In genomic region chr19:8884416-8884815, GRCh38 we compare ENCODE assay signal across 26 cellular contexts. TPM values are rescaled to one million over a fixed set of nuclear protein-coding genes. Genes with fewer than 3 reads are reported as not detected.
DNase-seq lines count a peak whose midpoint lies in the region; ATAC-seq, FAIRE-seq and TF ChIP-seq lines count a peak whose summit lies in the region.
"Had no signal": no experiment of that assay in that cellular context is flagged by ENCODE, and none has a peak within 500 bp of the region (broad histone marks: within the 10 kb centered on the region; RNA-seq: fewer than 3 reads in every experiment).

No MANE protein-coding gene starts in this region.

- FAIRE-seq in GM12878 (lab: Jason Lieb, UNC), result no peak
- FAIRE-seq: A204.1, G401.6, GM12892, GM19239 had no signal

- no peak for TF ChIP-seq RAD21 in GM12878 (IDR thresholded peaks at IDR 0.05; ENCODE audit: insufficient read depth, low read depth, low read length)

- H3K9me3 ChIP-seq in HEK293 (ENCODE audit: control insufficient read depth, insufficient read depth, low read depth, low read length), result no peaks in the 10 kb centered on the region
- H3K9me3 ChIP-seq in GM12878 (replicated peaks; ENCODE audit: control insufficient read depth, insufficient read depth, low read length), result no peaks in the 10 kb centered on the region; the same call in 2 of the 3 replicates
- H3K9me3 ChIP-seq: BE2C had no signal

- H3K27ac ChIP-seq in HEK293 (ENCODE audit: extremely low read depth, low read depth, low read length) (no peak overlapping the region), GM12878 (ENCODE audit: control insufficient read depth, insufficient read depth) (no peak overlapping the region)
- H3K27ac ChIP-seq: BLaER1 had no signal

- TF ChIP-seq POLR2A in GM12878 (IDR thresholded peaks at IDR 0.05; ENCODE audit: low read depth, low read length), result no peak

- TF ChIP-seq CTCF in HEK293 (tag by site-specific recombination; IDR thresholded peaks at IDR 0.05) (no peak), GM12878 (IDR thresholded peaks at IDR 0.05 in 2 of 3, conservative IDR thresholded peaks at IDR 0.05 in 1 of 3; ENCODE audit: control insufficient read depth in 2 of 3, extremely low read depth in 1 of 3, insufficient read depth in 1 of 3, low read depth in 3 of 3, low read length in 3 of 3) (no peak)

- CTCF ChIA-PET in HEK293 (lab: Yijun Ruan, JAX), result interaction anchor here (0.6 kb wide), 1 partner anchor 228 kb away, joined by 3 read pairs; no protein-coding TSS in a partner anchor
- CTCF ChIA-PET in GM12878 (lab: Yijun Ruan, JAX), result no interaction called here

- H3K36me3 ChIP-seq in H7 (replicated peaks; ENCODE audit: control insufficient read depth, insufficient read depth, low read length), result no peaks in the 10 kb centered on the region
- H3K36me3 ChIP-seq in HEK293 (ENCODE audit: control insufficient read depth in 2 of 2, insufficient read depth in 1 of 2, low read length in 2 of 2), result no peaks in the 10 kb centered on the region
- no peaks in the 10 kb centered on the region for H3K36me3 ChIP-seq in GM12878 (ENCODE audit: control insufficient read depth in 2 of 2, insufficient read depth in 2 of 2, low read length in 1 of 2)
- H3K36me3 ChIP-seq: BE2C, BLaER1 had no signal

- H3K4me1 ChIP-seq in HEK293 (ENCODE audit: control insufficient read depth, insufficient read depth, low read length), result no peaks in the 10 kb centered on the region
- H3K4me1 ChIP-seq in GM12878 (ENCODE audit: control insufficient read depth, insufficient read depth, low read length), result no peaks in the 10 kb centered on the region
- H3K4me1 ChIP-seq: BE2C, BLaER1 had no signal

- no peaks in the 10 kb centered on the region for H4K20me1 ChIP-seq in GM12878 (ENCODE audit: control insufficient read depth, insufficient read depth)
- H4K20me1 ChIP-seq: BLaER1 had no signal

- intact Hi-C loops in GM12878 (cut with micrococcal nuclease; ENCODE audit: unreplicated experiment), result no loop called here

- no TSS peak for BruUV-seq in GM12878 (replicated peaks; lab: Mats Ljungman, UMichigan)

- H3K27me3 ChIP-seq in H7 (ENCODE audit: control insufficient read depth, insufficient read depth, low read length) (no peaks in the 10 kb centered on the region), GM12878 (replicated peaks in 1 of 2; ENCODE audit: control insufficient read depth in 2 of 2, insufficient read depth in 2 of 2, low read length in 1 of 2) (no peaks in the 10 kb centered on the region)
- H3K27me3 ChIP-seq: BE2C, BLaER1 had no signal

- TF ChIP-seq EP300 in GM12878 (IDR thresholded peaks at IDR 0.05; ENCODE audit: borderline replicate concordance in 1 of 2, control insufficient read depth in 1 of 2, low read depth in 2 of 2, low read length in 2 of 2), result no peak

- in situ Hi-C loops in GM12878 (cut with MboI), result no loop called here

- ATAC-seq in GM12878, result no peak
- no peak for ATAC-seq in GM18498 (IDR thresholded peaks at IDR 0.05; ENCODE audit: unreplicated experiment)
- ATAC-seq in HG02623 (IDR thresholded peaks at IDR 0.05; ENCODE audit: unreplicated experiment), result no peak

- no peaks in the 10 kb centered on the region for H3K79me2 ChIP-seq in GM12878 (ENCODE audit: control insufficient read depth, insufficient read depth, low read length)

- POLR2A ChIA-PET in HEK293 (lab: Yijun Ruan, JAX) (no interaction called here), GM12878 (lab: Charles Lee) (no interaction called here)

- H3K4me2 ChIP-seq in GM12878 (ENCODE audit: control insufficient read depth, insufficient read depth), result no peak overlapping the region
- H3K4me2 ChIP-seq: BLaER1 had no signal

- H3K9ac ChIP-seq in GM12878 (ENCODE audit: control insufficient read depth, insufficient read depth, low read length), result no peak overlapping the region
- H3K9ac ChIP-seq: BLaER1 had no signal

- DNase-seq in H7, result peak; percentile 0
- DNase-seq in GM12878 (ENCODE audit: low read depth, low spot score), result no peak
- DNase-seq in Kasumi-1 (lab: John Stamatoyannopoulos, UW), result no peak
- DNase-seq: 8988T; ACHN; BE2C; C1 segment of cervical spinal cord; CD4-positive, alpha-beta memory T cell; CD4-positive, CD25-positive, alpha-beta regulatory T cell; CD8-positive, alpha-beta memory T cell; COR-L47; DMS 273 treated with DMSO at 0.1 percent for 48 hours; DMS153; DMS79 treated with DMSO at 0.1 percent for 48 hours; GF-D8 had no signal

- SMC1A ChIA-PET in GM12878 (lab: Charles Lee; ENCODE audit: uncharacterized antibody, unreplicated experiment), result no interaction called here

- no peak overlapping the region for H3K4me3 ChIP-seq in H7 (ENCODE audit: insufficient read depth, low read depth, low read length)
- no peak overlapping the region for H3K4me3 ChIP-seq in HEK293 (ENCODE audit: low read depth, low read length)
- H3K4me3 ChIP-seq in GM12878, result no peak overlapping the region
- H3K4me3 ChIP-seq: BLaER1 had no signal

- RAD21 ChIA-PET in GM12878 (lab: Charles Lee; ENCODE audit: unreplicated experiment), result no interaction called here

- no peak overlapping the region for H2AFZ ChIP-seq in GM12878 (ENCODE audit: control insufficient read depth, low read depth, low read length)

TF ChIP-seq in HEK293, 187 proteins besides CTCF, POLR2A, EP300 and RAD21 (continues in another document):
- TF ChIP-seq ZNF785 (tag by site-specific recombination; IDR thresholded peaks at IDR 0.05) (0 out of 2 replicates have a peak, but pooled peaks have one; percentile 7), ZNF513 (tag by site-specific recombination; IDR thresholded peaks at IDR 0.05) (peak; percentile 66; the same call in 1 of the 2 replicates)

TF ChIP-seq in GM12878, 131 proteins besides CTCF, POLR2A, EP300 and RAD21:
- 0 out of 2 replicates have a peak, but pooled peaks have one; percentile 34 for TF ChIP-seq IRF5 (IDR thresholded peaks at IDR 0.05; ENCODE audit: borderline replicate concordance)
- no peak for TF ChIP-seq IKZF2 (IDR thresholded peaks at IDR 0.05)

RNA-seq across cellular contexts. Expression of gene MBD3L1, which starts 52.2 kb away (rescaled TPM):
- not detected in 2 replicates for total RNA-seq in H7 (2014; rRNA removed; shearing (Covaris generic))
- not detected in 2 replicates for total RNA-seq in GM12878 (2013; cell fraction: nucleolus; rRNA removed)
- total RNA-seq in GM12878 (2014; rRNA removed), result not detected in 2 replicates
- total RNA-seq in GM12878 (2014; rRNA removed; fragmentation: Illumina TruSeq; extraction: Trizol), result not detected in 2 replicates
- total RNA-seq in GM12878 (2021), result not detected in 2 replicates
- polyA plus RNA-seq in GM12878 (2011; ENCODE audit: low read depth), result not detected
- polyA plus RNA-seq in GM12878 (2011; rRNA removed), result not detected in 2 replicates
- not detected in 2 replicates for polyA plus RNA-seq in GM12878 (2011; cell fraction: cytosol; rRNA removed)
- not detected in 2 replicates for polyA plus RNA-seq in GM12878 (2011; cell fraction: nucleus; rRNA removed)
- polyA plus RNA-seq in GM12878 (2012), result not detected in 2 replicates
- not detected in 2 replicates for polyA plus RNA-seq in GM12878 (2014; fragmentation: Illumina TruSeq; extraction: Trizol)
- polyA plus RNA-seq in GM12878 (2014; fragmentation: Nextera tagmentation; extraction: Ambion mirVana), result not detected
- not detected in 2 replicates for polyA plus RNA-seq in GM12878 (2014; rRNA removed)
- not detected for polyA plus RNA-seq in GM12878 (2016; fragmentation: Nextera tagmentation; extraction: Ambion mirVana)
- polyA minus RNA-seq in GM12878 (2011; rRNA and poly(A)+ RNA removed), result not detected in 2 replicates
- not detected in 2 replicates for polyA minus RNA-seq in GM12878 (2011; cell fraction: cytosol; rRNA and poly(A)+ RNA removed)
- polyA minus RNA-seq in GM12878 (2011; cell fraction: nucleus; rRNA and poly(A)+ RNA removed), result not detected in 2 replicates
- total RNA-seq: A673; CD4-positive, alpha-beta memory T cell; CD4-positive, CD25-positive, alpha-beta regulatory T cell; CD8-positive, alpha-beta memory T cell had no signal
- polyA plus RNA-seq: AG04450; CD14-positive monocyte; CD4-positive, alpha-beta memory T cell; CD4-positive, CD25-positive, alpha-beta regulatory T cell; CD8-positive, alpha-beta memory T cell had no signal

RNA-seq across cellular contexts. Expression of gene ZNF558, which starts 52.3 kb away (rescaled TPM):
- total RNA-seq in H7 (2014; rRNA removed; shearing (Covaris generic)), result 12.8 and 16.9 TPM in 2 replicates
- 0.19 and 0.37 TPM in 2 replicates for total RNA-seq in GM12878 (2013; cell fraction: nucleolus; rRNA removed)
- total RNA-seq in GM12878 (2014; rRNA removed) (7.1 and 8.2 TPM in 2 replicates), GM12878 (2014; rRNA removed; fragmentation: Illumina TruSeq; extraction: Trizol) (4.7 and 6.4 TPM in 2 replicates), GM12878 (2021) (7.2 and 7.4 TPM in 2 replicates)
- 4.5 TPM for polyA plus RNA-seq in GM12878 (2011; ENCODE audit: low read depth)
- polyA plus RNA-seq in GM12878 (2011; rRNA removed) (0.10 TPM in 1 of 2 replicates, not detected in the other), GM12878 (2014; fragmentation: Illumina TruSeq; extraction: Trizol) (5.5 and 6.5 TPM in 2 replicates), GM12878 (2014; fragmentation: Nextera tagmentation; extraction: Ambion mirVana) (1 to 10 TPM in 1 of 2 experiments, under 1 TPM in 1; 0.95 to 1.6 TPM), GM12878 (2014; rRNA removed) (4.8 and 7.9 TPM in 2 replicates), GM12878 (2016; fragmentation: Nextera tagmentation; extraction: Ambion mirVana) (1 to 10 TPM; 6.2 to 8.1 TPM)
- polyA plus RNA-seq in GM12878 (2011; cell fraction: cytosol; rRNA removed), result not detected in 2 replicates
- 0.15 and 0.21 TPM in 2 replicates for polyA plus RNA-seq in GM12878 (2011; cell fraction: nucleus; rRNA removed)
- polyA plus RNA-seq in GM12878 (2012), result 6.6 and 10.2 TPM in 2 replicates
- 0.07 and 0.15 TPM in 2 replicates for polyA minus RNA-seq in GM12878 (2011; rRNA and poly(A)+ RNA removed)
- not detected in 2 replicates for polyA minus RNA-seq in GM12878 (2011; cell fraction: cytosol; rRNA and poly(A)+ RNA removed)
- not detected in 2 replicates for polyA minus RNA-seq in GM12878 (2011; cell fraction: nucleus; rRNA and poly(A)+ RNA removed)
